Comparison of ENCODE assay signal across 13 cellular contexts in genomic region chr17:66386789-66387351, GRCh38.
A peak's percentile ranks its signal among the peaks of the same experiment; 100 is the strongest.
DNase-seq lines count a peak whose midpoint lies in the region; ATAC-seq, FAIRE-seq and TF ChIP-seq lines count a peak whose summit lies in the region.
"Had no signal": no experiment of that assay in that cellular context is flagged by ENCODE, and none has a peak within 500 bp of the region (broad histone marks: within the 10 kb centered on the region; RNA-seq: fewer than 3 reads in every experiment).

No MANE protein-coding gene starts in this region.

- H3K9ac ChIP-seq in duodenal mucosa (ENCODE audit: low read depth in 1 of 2, low read length in 2 of 2), result no peak overlapping the region
- H3K9ac ChIP-seq: GM23248 had no signal

- H3K27ac ChIP-seq in duodenal mucosa (ENCODE audit: low read depth, low read length) (peak overlapping the region; percentile 45), pancreas (peak overlapping the region in 2 of 4 donors; percentile 19 to 38)
- H3K27ac ChIP-seq: gastrocnemius medialis, GM23248, lower lobe of right lung had no signal

- H3K27me3 ChIP-seq in duodenal mucosa (ENCODE audit: control insufficient read depth in 1 of 2, insufficient read depth in 2 of 2, low read length in 2 of 2) (no peaks in the 10 kb centered on the region), pancreas (no peaks in the 10 kb centered on the region)
- H3K27me3 ChIP-seq: gastrocnemius medialis had no signal

- H3K4me1 ChIP-seq in duodenal mucosa (ENCODE audit: control insufficient read depth in 1 of 2, insufficient read depth in 2 of 2, low read length in 2 of 2), result peaks cover 21 to 29% of the 10 kb centered on the region in 2 donors
- H3K4me1 ChIP-seq in pancreas, result peaks cover 0 to 14% (median 4%) of the 10 kb centered on the region in 3 donors
- H3K4me1 ChIP-seq: gastrocnemius medialis, lower lobe of right lung had no signal

- TF ChIP-seq CTCF in pancreas (IDR thresholded peaks at IDR 0.05) (no peak), lower leg skin (IDR thresholded peaks at IDR 0.05) (no peak)

- TF ChIP-seq POLR2A in lower leg skin (IDR thresholded peaks at IDR 0.05), result no peak

- FAIRE-seq in pancreas (lab: Jason Lieb, UNC), result no peak

- H3K9me3 ChIP-seq in duodenal mucosa (ENCODE audit: control insufficient read depth in 1 of 2, low read length in 2 of 2) (no peaks in the 10 kb centered on the region), pancreas (no peaks in the 10 kb centered on the region)
- H3K9me3 ChIP-seq: gastrocnemius medialis, lower lobe of right lung had no signal

- H3K4me3 ChIP-seq in duodenal mucosa (ENCODE audit: low read depth in 1 of 2, low read length in 2 of 2) (peak overlapping the region in 1 of 2 donors; percentile 30), pancreas (no peak overlapping the region), lower leg skin (ENCODE audit: low read depth, poor library complexity, severe bottlenecking) (no peak overlapping the region)
- H3K4me3 ChIP-seq: gastrocnemius medialis, GM23248, lower lobe of right lung had no signal

- peaks cover 0 to 13% of the 10 kb centered on the region in 2 donors for H3K36me3 ChIP-seq in duodenal mucosa (ENCODE audit: control insufficient read depth in 1 of 2, insufficient read depth in 2 of 2, low read length in 2 of 2)
- H3K36me3 ChIP-seq in pancreas, result no peaks in the 10 kb centered on the region
- H3K36me3 ChIP-seq: gastrocnemius medialis had no signal

- DNase-seq in NOMO-1 (lab: John Stamatoyannopoulos, UW; ENCODE audit: unreplicated experiment in 2 of 2) (peak; percentile 7 to 31), NOMO-1 treated with dmso at 0.1 percent for 144 hours (lab: John Stamatoyannopoulos, UW; ENCODE audit: unreplicated experiment) (no peak), NCI-H526 (lab: John Stamatoyannopoulos, UW) (peak; percentile 87 to 90), pancreas (peak in 1 of 6 donors; percentile 25), lower leg skin (ENCODE audit: low spot score in 2 of 2) (no peak)
- DNase-seq: activated T-cell treated with anti-CD3 and anti-CD28 coated beads, Interleukin-2, amount 50 U/mL, for 1 hour; gastrocnemius medialis; GM23248; lower lobe of right lung; NCI-H774 had no signal

- intact Hi-C loops in pancreas (cut with DNase I) (no loop called here), lower leg skin (cut with DNase I; ENCODE audit: low total_unique reads) (no loop called here)

- peak; percentile 48 to 89 (median 80) for ATAC-seq in pancreas
- ATAC-seq in HG02642 (IDR thresholded peaks at IDR 0.05; ENCODE audit: poor library complexity, unreplicated experiment), result no peak
- ATAC-seq in HG03095 (IDR thresholded peaks at IDR 0.05; ENCODE audit: unreplicated experiment), result no peak
- ATAC-seq: gastrocnemius medialis had no signal

- WGBS in pancreas, 2 donors, result 5 to 8% methylated on average over 2 of the region's 2 CpGs
- WGBS in lower leg skin, 2 donors, result 32 to 33% methylated on average over 2 of the region's 2 CpGs

Comparison
In these comparisons a context has a peak if more than half of its experiments do, and no peak if none do; other contexts are left out.
1. DNase-seq: peak in NOMO-1 (2 of 2) and NCI-H526 (2 of 2); none in NOMO-1 treated with dmso at 0.1 percent for 144 hours (single experiment) and lower leg skin (0 of 2).
2. ATAC-seq: peak in pancreas (4 of 4); none in HG02642 (single experiment) and HG03095 (single experiment).